1 cellular context compared by ENCODE assay signal in the genomic region with DNA sequence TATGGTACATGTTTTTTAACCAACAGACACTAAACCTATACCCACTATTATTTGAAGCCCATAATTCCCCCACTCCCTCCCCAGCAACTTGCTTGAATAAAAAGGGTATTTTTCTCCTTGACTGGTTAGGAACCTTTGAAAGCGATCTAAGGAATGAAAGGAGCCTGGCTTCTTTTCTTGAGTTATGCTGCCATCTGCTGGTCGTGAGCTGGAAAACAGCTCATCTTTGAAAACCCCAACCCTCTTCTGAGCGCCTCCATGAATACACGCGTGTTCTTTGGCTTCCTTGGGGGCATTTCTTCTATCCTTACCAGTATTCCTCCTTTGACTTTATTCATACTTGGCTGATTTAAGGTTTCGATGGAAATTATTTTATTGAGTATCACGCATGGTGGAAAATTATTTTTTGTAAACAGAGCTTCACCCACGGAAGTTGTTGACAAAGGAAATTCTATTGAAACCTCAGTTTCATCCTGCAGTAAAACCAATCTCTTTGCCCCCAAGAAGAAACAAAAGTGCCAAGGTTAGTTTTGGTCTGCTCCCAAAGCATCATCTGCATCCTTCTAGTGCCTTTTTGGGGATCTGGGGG.
TF ChIP-seq lines count a peak whose summit lies in the region.

No MANE protein-coding gene starts in this region.

TF ChIP-seq in H1, 55 proteins besides CTCF, POLR2A, EP300 and RAD21 (continued from another document):
- no peak for TF ChIP-seq CHD7 (IDR thresholded peaks at IDR 0.05; ENCODE audit: insufficient replicate concordance, low read length)
- no peak for TF ChIP-seq TEAD4 (IDR thresholded peaks at IDR 0.05; ENCODE audit: low read depth, low read length)
- TF ChIP-seq MAFK (IDR thresholded peaks at IDR 0.05; ENCODE audit: low read depth, low read length): no peak
- TF ChIP-seq YY1 (IDR thresholded peaks at IDR 0.05; ENCODE audit: low read depth, low read length): no peak
- TF ChIP-seq SIN3A (conservative IDR thresholded peaks at IDR 0.05 in 1 of 2, IDR thresholded peaks at IDR 0.05 in 1 of 2; ENCODE audit: low read depth in 1 of 2, low read length in 2 of 2): no peak
- no peak for TF ChIP-seq MAX (IDR thresholded peaks at IDR 0.05)
- TF ChIP-seq JUN (IDR thresholded peaks at IDR 0.05; ENCODE audit: low read depth, low read length): no peak
- no peak for TF ChIP-seq TAF1 (IDR thresholded peaks at IDR 0.05; ENCODE audit: low read depth, low read length)
- no peak for TF ChIP-seq CBX8 (IDR thresholded peaks at IDR 0.05; ENCODE audit: borderline replicate concordance, low read depth, low read length)
- no peak for TF ChIP-seq CTBP2 (IDR thresholded peaks at IDR 0.05; ENCODE audit: borderline replicate concordance, insufficient read depth, insufficient read length, low read length)
- no peak for TF ChIP-seq USF2 (IDR thresholded peaks at IDR 0.05; ENCODE audit: low read length)
- no peak for TF ChIP-seq PHF8 (conservative IDR thresholded peaks at IDR 0.05; ENCODE audit: low read depth, low read length)
- no peak for TF ChIP-seq KDM4A (IDR thresholded peaks at IDR 0.05; ENCODE audit: low read depth, low read length, severe bottlenecking)
- TF ChIP-seq, protein P1, sequence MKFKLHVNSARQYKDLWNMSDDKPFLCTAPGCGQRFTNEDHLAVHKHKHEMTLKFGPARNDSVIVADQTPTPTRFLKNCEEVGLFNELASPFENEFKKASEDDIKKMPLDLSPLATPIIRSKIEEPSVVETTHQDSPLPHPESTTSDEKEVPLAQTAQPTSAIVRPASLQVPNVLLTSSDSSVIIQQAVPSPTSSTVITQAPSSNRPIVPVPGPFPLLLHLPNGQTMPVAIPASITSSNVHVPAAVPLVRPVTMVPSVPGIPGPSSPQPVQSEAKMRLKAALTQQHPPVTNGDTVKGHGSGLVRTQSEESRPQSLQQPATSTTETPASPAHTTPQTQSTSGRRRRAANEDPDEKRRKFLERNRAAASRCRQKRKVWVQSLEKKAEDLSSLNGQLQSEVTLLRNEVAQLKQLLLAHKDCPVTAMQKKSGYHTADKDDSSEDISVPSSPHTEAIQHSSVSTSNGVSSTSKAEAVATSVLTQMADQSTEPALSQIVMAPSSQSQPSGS (IDR thresholded peaks at IDR 0.05; ENCODE audit: low read length): no peak
- TF ChIP-seq KDM5A (IDR thresholded peaks at IDR 0.05; ENCODE audit: low read length): no peak
- TF ChIP-seq SAP30 (IDR thresholded peaks at IDR 0.05; ENCODE audit: insufficient read depth, insufficient replicate concordance, low read length): no peak
- TF ChIP-seq BRCA1 (IDR thresholded peaks at IDR 0.05; ENCODE audit: low read depth, low read length): no peak
TF ChIP-seq in H1: peak in this region for 0.
